In genomic region chr5:157348049-157348400, GRCh38 we compare ENCODE assay signal across 19 cellular contexts.
DNase-seq lines count a peak whose midpoint lies in the region; FAIRE-seq and TF ChIP-seq lines count a peak whose summit lies in the region.
"Had no signal": no experiment of that assay in that cellular context is flagged by ENCODE, and none has a peak within 500 bp of the region (broad histone marks: within the 10 kb centered on the region; RNA-seq: fewer than 3 reads in every experiment).

No MANE protein-coding gene starts in this region.

- FAIRE-seq in H54 (lab: Jason Lieb, UNC), result no peak

- H3K4me1 ChIP-seq in left ventricle myocardium inferior, result peaks cover 25% of the 10 kb centered on the region

- no peaks in the 10 kb centered on the region for H3K27me3 ChIP-seq in left ventricle myocardium inferior (ENCODE audit: low read depth)

- no peak for TF ChIP-seq POLR2A in H54 (IDR thresholded peaks at IDR 0.05; ENCODE audit: low read depth, low read length)

- POLR2A ChIA-PET in HEK293T (lab: Yijun Ruan, JAX), result no interaction called here

- H3K36me3 ChIP-seq in left ventricle myocardium inferior, result peaks cover 4% of the 10 kb centered on the region

- CTCF ChIA-PET in HEK293T (lab: Yijun Ruan, JAX), result interaction anchor here (0.6 to 1.2 kb wide), 3 partner anchors 8 to 427 kb away, joined by 3 read pairs; no protein-coding TSS in a partner anchor

- H3K27ac ChIP-seq in left ventricle myocardium inferior (replicated peaks), result peak overlapping the region; percentile 1
- H3K27ac ChIP-seq: C4-2B, KMS-11 had no signal

- TF ChIP-seq CTCF in left ventricle myocardium inferior (IDR thresholded peaks at IDR 0.05; ENCODE audit: borderline replicate concordance) (no peak), epithelial cell of proximal tubule (conservative IDR thresholded peaks at IDR 0.05; ENCODE audit: low read depth, low read length) (peak; percentile 29)

- no peak overlapping the region for H3K4me3 ChIP-seq in left ventricle myocardium inferior
- H3K4me3 ChIP-seq in epithelial cell of proximal tubule (ENCODE audit: low read depth, low read length), result no peak overlapping the region

- no peaks in the 10 kb centered on the region for H3K9me3 ChIP-seq in left ventricle myocardium inferior (replicated peaks)

- DNase-seq in left ventricle myocardium inferior (no peak), cardiac septum (ENCODE audit: low spot score) (no peak), SW480 (ENCODE audit: low spot score) (peak; percentile 27), epithelial cell of proximal tubule (ENCODE audit: low read depth) (no peak), NCI-H2196 (lab: John Stamatoyannopoulos, UW; ENCODE audit: unreplicated experiment) (no peak), HEK293T (ENCODE audit: extremely low spot score) (no peak), H54 (ENCODE audit: insufficient read length, low spot score) (no peak)
- DNase-seq: AML-193, DMS79, GOT3, NCI-H1417 treated with DMSO at 0.1 percent for 48 hours, NCI-H187 treated with DMSO at 0.1 percent for 48 hours, NCI-H226, NCI-H524, NCI-H82, OCI-M1, RPMI8226 had no signal

- intact Hi-C loops in left ventricle myocardium inferior (cut with micrococcal nuclease) (no loop called here), cardiac septum (cut with DNase I) (no loop called here)

TF ChIP-seq in HEK293T, 16 proteins besides CTCF, POLR2A, EP300 and RAD21:
- no peak for TF ChIP-seq SP1 (IDR thresholded peaks at IDR 0.05)
- TF ChIP-seq SUZ12 (IDR thresholded peaks at IDR 0.05), result no peak
- TF ChIP-seq TARDBP (IDR thresholded peaks at IDR 0.05), result no peak
- TF ChIP-seq PKNOX1 (IDR thresholded peaks at IDR 0.05), result no peak
- TF ChIP-seq ELF4 (IDR thresholded peaks at IDR 0.05), result no peak
- no peak for TF ChIP-seq NFRKB (IDR thresholded peaks at IDR 0.05)
- TF ChIP-seq ZNF384 (IDR thresholded peaks at IDR 0.05), result no peak
- TF ChIP-seq FOXM1 (IDR thresholded peaks at IDR 0.05; ENCODE audit: borderline replicate concordance), result no peak
- TF ChIP-seq BHLHE40 (IDR thresholded peaks at IDR 0.05; ENCODE audit: borderline replicate concordance), result no peak
- no peak for TF ChIP-seq L3MBTL2 (conservative IDR thresholded peaks at IDR 0.05)
- TF ChIP-seq FOXA1 (IDR thresholded peaks at IDR 0.05), result no peak
- TF ChIP-seq FOXK2 (IDR thresholded peaks at IDR 0.05), result no peak
- no peak for TF ChIP-seq HDGF (IDR thresholded peaks at IDR 0.05; ENCODE audit: borderline replicate concordance)
- TF ChIP-seq ARNT (IDR thresholded peaks at IDR 0.05), result no peak
- TF ChIP-seq CTBP1 (IDR thresholded peaks at IDR 0.05; ENCODE audit: borderline replicate concordance), result no peak
- TF ChIP-seq LEF1 (IDR thresholded peaks at IDR 0.05; ENCODE audit: borderline replicate concordance), result no peak
TF ChIP-seq in HEK293T: peak in this region for 0.
